ENCODE assay signal across 17 cellular contexts in genomic region chr4:38383646-38384121, GRCh38.
A peak's percentile ranks its signal among the peaks of the same experiment; 100 is the strongest.
DNase-seq lines count a peak whose midpoint lies in the region; ATAC-seq and TF ChIP-seq lines count a peak whose summit lies in the region.
"Had no signal": no experiment of that assay in that cellular context is flagged by ENCODE, and none has a peak within 500 bp of the region (broad histone marks: within the 10 kb centered on the region; RNA-seq: fewer than 3 reads in every experiment).

No MANE protein-coding gene starts in this region.

- H3K36me3 Mint-ChIP-seq in CD4-positive, CD25-positive, alpha-beta regulatory T cell, result no peaks in the 10 kb centered on the region
- no peaks in the 10 kb centered on the region for H3K36me3 Mint-ChIP-seq in nephron (ENCODE audit: low read depth)
- H3K36me3 Mint-ChIP-seq: CD8-positive, alpha-beta T cell had no signal

- H3K4me3 ChIP-seq in CD4-positive, CD25-positive, alpha-beta regulatory T cell (ENCODE audit: low read depth, low read length), result no peak overlapping the region
- no peak overlapping the region for H3K4me3 ChIP-seq in esophagus squamous epithelium
- H3K4me3 ChIP-seq: PC-9 had no signal

- H3K9me3 ChIP-seq in CD4-positive, CD25-positive, alpha-beta regulatory T cell (ENCODE audit: control insufficient read depth in 2 of 2, low read length in 2 of 2), result peaks cover 0 to 3% of the 10 kb centered on the region in 2 experiments
- H3K9me3 ChIP-seq in esophagus squamous epithelium, result no peaks in the 10 kb centered on the region

- peak overlapping the region in 2 of 3 donors; percentile 52 to 71 for H3K27ac Mint-ChIP-seq in CD4-positive, CD25-positive, alpha-beta regulatory T cell
- H3K27ac Mint-ChIP-seq in nephron, result peak overlapping the region; percentile 92 to 97 (median 97)
- H3K27ac Mint-ChIP-seq: CD8-positive, alpha-beta T cell; H9 had no signal

- no peaks in the 10 kb centered on the region for H3K27me3 ChIP-seq in CD4-positive, CD25-positive, alpha-beta regulatory T cell (ENCODE audit: control insufficient read depth, insufficient read depth, low read length)
- H3K27me3 ChIP-seq in esophagus squamous epithelium, result no peaks in the 10 kb centered on the region

- H3K27ac ChIP-seq in CD4-positive, CD25-positive, alpha-beta regulatory T cell (ENCODE audit: insufficient read depth, low read length, poor library complexity, severe bottlenecking), result no peak overlapping the region
- H3K27ac ChIP-seq in esophagus squamous epithelium, result peak overlapping the region; percentile 41 to 91 (median 82)
- H3K27ac ChIP-seq: PC-9 had no signal

- peaks cover 0 to 4% (median 0%) of the 10 kb centered on the region in 7 donors for H3K9me3 Mint-ChIP-seq in CD4-positive, CD25-positive, alpha-beta regulatory T cell
- H3K9me3 Mint-ChIP-seq in nephron, result no peaks in the 10 kb centered on the region
- H3K9me3 Mint-ChIP-seq: CD8-positive, alpha-beta T cell had no signal

- H3K36me3 ChIP-seq in CD4-positive, CD25-positive, alpha-beta regulatory T cell (ENCODE audit: control insufficient read depth, insufficient read depth, low read length), result no peaks in the 10 kb centered on the region
- H3K36me3 ChIP-seq in esophagus squamous epithelium, result no peaks in the 10 kb centered on the region

- H3K4me1 Mint-ChIP-seq in CD4-positive, CD25-positive, alpha-beta regulatory T cell, result peaks cover 0 to 18% (median 5%) of the 10 kb centered on the region in 4 donors
- H3K4me1 Mint-ChIP-seq in nephron, result peaks cover 69% of the 10 kb centered on the region

- no peak for TF ChIP-seq CTCF in esophagus squamous epithelium (IDR thresholded peaks at IDR 0.05)
- TF ChIP-seq CTCF in nephron (IDR thresholded peaks at IDR 0.05; ENCODE audit: unreplicated experiment in 3 of 3), result no peak

- H3K4me1 ChIP-seq in CD4-positive, CD25-positive, alpha-beta regulatory T cell (ENCODE audit: control insufficient read depth, insufficient read depth, low read length, poor library complexity, severe bottlenecking), result no peaks in the 10 kb centered on the region
- peaks cover 10 to 64% (median 47%) of the 10 kb centered on the region in 3 donors for H3K4me1 ChIP-seq in esophagus squamous epithelium

- peaks cover 9% of the 10 kb centered on the region for H3K27me3 Mint-ChIP-seq in CD4-positive, CD25-positive, alpha-beta regulatory T cell
- peaks cover 6% of the 10 kb centered on the region for H3K27me3 Mint-ChIP-seq in nephron (ENCODE audit: low read depth)

- ATAC-seq in CD4-positive, CD25-positive, alpha-beta regulatory T cell (ENCODE audit: low read depth in 2 of 2), result no peak
- no peak for ATAC-seq in SK-N-SH treated with all-trans-retinoic acid at 6 μM for 48 hours
- no peak for ATAC-seq in GM21529 (IDR thresholded peaks at IDR 0.05; ENCODE audit: unreplicated experiment)
- ATAC-seq in HG03457 (IDR thresholded peaks at IDR 0.05; ENCODE audit: unreplicated experiment), result no peak
- ATAC-seq: CD8-positive, alpha-beta T cell had no signal

- DNase-seq in CD4-positive, CD25-positive, alpha-beta regulatory T cell, result no peak
- DNase-seq in esophagus squamous epithelium (lab: John Stamatoyannopoulos, UW), result no peak
- no peak for DNase-seq in glomerular visceral epithelial cell (ENCODE audit: extremely low spot score)
- DNase-seq in kidney glomerular epithelial cell (lab: John Stamatoyannopoulos, UW), result no peak
- DNase-seq: CD8-positive, alpha-beta T cell; DMS79 treated with DMSO at 0.1 percent for 48 hours; H9; KG1; NCI-H146; NCI-H2081; NCI-H510A; NCI-H82; PC-9 had no signal

- no peak for TF ChIP-seq POLR2A in esophagus squamous epithelium (IDR thresholded peaks at IDR 0.05)

- WGBS in esophagus squamous epithelium, 2 donors, result 53 to 55% methylated on average over 3 of the region's 3 CpGs

- intact Hi-C loops in esophagus squamous epithelium (cut with DNase I), result loop anchor here (10.0 kb wide), 1 partner anchor 59 kb away; no protein-coding TSS in a partner anchor

- H3K4me3 Mint-ChIP-seq in CD4-positive, CD25-positive, alpha-beta regulatory T cell, result no peak overlapping the region
- peak overlapping the region in 2 of 3 experiments; percentile 34 to 45 for H3K4me3 Mint-ChIP-seq in nephron
- H3K4me3 Mint-ChIP-seq: CD8-positive, alpha-beta T cell; H9 had no signal

TF ChIP-seq in SK-N-SH treated with all-trans-retinoic acid at 6 μM for 48 hours, 23 proteins besides CTCF, POLR2A, EP300 and RAD21:
- TF ChIP-seq PPARA (CRISPR knock-in tag; IDR thresholded peaks at IDR 0.05; ENCODE audit: borderline replicate concordance) (0 out of 2 replicates have a peak, but pooled peaks have one; percentile 11), CSRNP3 (CRISPR knock-in tag; IDR thresholded peaks at IDR 0.05) (no peak)

Comparison
In these comparisons a context has a peak if more than half of its experiments do, and no peak if none do; other contexts are left out.
1. H3K4me3 Mint-ChIP-seq: peak in nephron (2 of 3); none in CD4-positive, CD25-positive, alpha-beta regulatory T cell (0 of 4).